ENCODE assay signal across 15 cellular contexts in the genomic region with DNA sequence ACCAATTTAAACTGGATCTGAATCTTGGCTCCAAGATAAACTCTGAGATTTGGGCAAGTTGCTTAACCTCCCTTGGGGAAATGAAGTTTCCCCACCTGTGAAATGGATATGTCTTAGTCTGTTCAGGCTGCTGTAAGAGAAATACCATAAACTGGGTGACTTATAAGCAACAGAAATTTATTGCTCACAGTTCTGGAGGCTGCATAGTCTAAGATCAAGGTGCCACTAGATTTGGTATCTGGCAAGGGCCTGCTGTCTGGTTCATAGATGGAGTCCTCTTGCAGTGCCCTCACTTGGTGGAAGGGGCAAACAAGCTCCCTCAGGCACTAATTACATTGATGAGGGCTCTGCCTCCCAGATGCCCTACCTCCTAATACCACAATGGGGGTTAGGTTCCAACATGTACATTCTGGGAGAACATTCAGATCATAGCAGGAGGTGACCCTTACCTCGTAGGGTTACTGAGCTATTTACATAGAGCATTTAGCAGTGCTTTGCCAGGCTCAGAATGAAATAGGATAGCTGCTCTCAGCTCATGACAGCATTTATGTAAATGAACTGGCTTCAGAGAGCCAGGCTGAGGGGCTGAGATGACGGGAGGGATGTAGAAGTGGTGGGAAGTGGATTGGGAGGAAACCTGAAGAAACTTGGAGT.
A peak's percentile ranks its signal among the peaks of the same experiment; 100 is the strongest.
DNase-seq lines count a peak whose midpoint lies in the region; ATAC-seq and TF ChIP-seq lines count a peak whose summit lies in the region.
"Had no signal": no experiment of that assay in that cellular context is flagged by ENCODE, and none has a peak within 500 bp of the region (broad histone marks: within the 10 kb centered on the region; RNA-seq: fewer than 3 reads in every experiment).

No MANE protein-coding gene starts in this region.

- no peaks in the 10 kb centered on the region for H4K20me1 ChIP-seq in SK-N-SH (ENCODE audit: insufficient read depth)

- TF ChIP-seq RAD21 in SK-N-SH (IDR thresholded peaks at IDR 0.05; ENCODE audit: low read length): no peak

- no peak for ATAC-seq in GM18867 (IDR thresholded peaks at IDR 0.05; ENCODE audit: unreplicated experiment)
- no peak for ATAC-seq in GM21360 (IDR thresholded peaks at IDR 0.05; ENCODE audit: unreplicated experiment)
- ATAC-seq: GM12878 had no signal

- H3K27ac Mint-ChIP-seq in progenitor cell of endocrine pancreas: peak overlapping the region; percentile 14
- H3K27ac Mint-ChIP-seq: activated B cell treated with CpG ODN at 0.5 μM for 24 hours, memory B cell had no signal

- H3K4me1 ChIP-seq in SK-N-SH (ENCODE audit: control insufficient read depth in 1 of 2, insufficient read depth in 2 of 2, low read depth in 1 of 2, low read length in 1 of 2): peaks cover 0 to 14% of the 10 kb centered on the region in 2 experiments; a peak in 1 of 4 replicates
- H3K4me1 ChIP-seq: transverse colon had no signal

- H3F3A ChIP-seq in SK-N-SH (replicated peaks; ENCODE audit: insufficient read depth): peaks cover 4% of the 10 kb centered on the region

- no peak for TF ChIP-seq CTCF in progenitor cell of endocrine pancreas (IDR thresholded peaks at IDR 0.05; ENCODE audit: unreplicated experiment)
- TF ChIP-seq CTCF in SK-N-SH (IDR thresholded peaks at IDR 0.05): no peak

- H3K27ac ChIP-seq in SK-N-SH (ENCODE audit: low read depth in 2 of 2, low read length in 1 of 2): no peak overlapping the region

- H2AFZ ChIP-seq in SK-N-SH (ENCODE audit: low read depth): no peak overlapping the region

- H3K27me3 ChIP-seq in SK-N-SH (ENCODE audit: insufficient read depth): no peaks in the 10 kb centered on the region
- H3K27me3 ChIP-seq: transverse colon had no signal

- CTCF ChIA-PET in SK-N-SH (lab: Yijun Ruan, JAX): interaction anchor here (0.8 to 1.0 kb wide), 3 partner anchors 29 to 83 kb away, joined by 3 to 5 read pairs (median 3); no protein-coding TSS in a partner anchor

- no peak for TF ChIP-seq EP300 in SK-N-SH (IDR thresholded peaks at IDR 0.05; ENCODE audit: borderline replicate concordance in 1 of 2, low read depth in 1 of 2, low read length in 1 of 2)

- no peaks in the 10 kb centered on the region for H3K36me3 ChIP-seq in SK-N-SH (replicated peaks in 1 of 2; ENCODE audit: control insufficient read depth in 1 of 2, insufficient read depth in 2 of 2, low read length in 1 of 2)
- H3K36me3 ChIP-seq: transverse colon had no signal

- DNase-seq in DMS 273 (lab: John Stamatoyannopoulos, UW; ENCODE audit: unreplicated experiment): peak; percentile 75
- DNase-seq in NCI-H146 treated with DMSO at 0.1 percent for 48 hours (lab: John Stamatoyannopoulos, UW; ENCODE audit: unreplicated experiment): peak; percentile 94
- DNase-seq in SHP77 treated with DMSO at 0.1 percent for 48 hours (lab: John Stamatoyannopoulos, UW): peak; percentile 76
- no peak for DNase-seq in progenitor cell of endocrine pancreas (ENCODE audit: low spot score, unreplicated experiment)
- no peak for DNase-seq in SK-N-SH
- DNase-seq in NCI-H1105 (lab: John Stamatoyannopoulos, UW): no peak
- DNase-seq: activated B cell treated with CpG ODN at 0.5 μM for 24 hours; effector CD4-positive, alpha-beta T cell; EL; stimulated activated CD4-positive, alpha-beta T cell treated with anti-CD3 and anti-CD28 coated beads, Interleukin-12 subunit alpha, Interleukin-12 subunit beta, amount 100 ng/mL, for 4 hours; transverse colon had no signal

- POLR2A ChIA-PET in SK-N-SH (lab: Yijun Ruan, JAX): no interaction called here

- peaks cover 72% of the 10 kb centered on the region for H3K27me3 Mint-ChIP-seq in progenitor cell of endocrine pancreas
- H3K27me3 Mint-ChIP-seq: activated B cell treated with CpG ODN at 0.5 μM for 24 hours had no signal

- peaks cover 19% of the 10 kb centered on the region for H3K4me1 Mint-ChIP-seq in progenitor cell of endocrine pancreas (ENCODE audit: low read depth)
- H3K4me1 Mint-ChIP-seq: activated B cell treated with CpG ODN at 0.5 μM for 24 hours had no signal

- H3K9me3 ChIP-seq in SK-N-SH: no peaks in the 10 kb centered on the region
- H3K9me3 ChIP-seq: transverse colon had no signal

- no peaks in the 10 kb centered on the region for H3K9me2 ChIP-seq in SK-N-SH

- no peaks in the 10 kb centered on the region for H3K79me2 ChIP-seq in SK-N-SH (ENCODE audit: insufficient read depth)

- peaks cover 7% of the 10 kb centered on the region for H3K9me3 Mint-ChIP-seq in progenitor cell of endocrine pancreas (ENCODE audit: low read depth)
- H3K9me3 Mint-ChIP-seq: activated B cell treated with CpG ODN at 0.5 μM for 24 hours, memory B cell had no signal

- no peak overlapping the region for H3K9ac ChIP-seq in SK-N-SH

- no peak overlapping the region for H3K4me3 ChIP-seq in SK-N-SH (ENCODE audit: low read depth in 2 of 2, low read length in 1 of 2)
- H3K4me3 ChIP-seq: GM12878, transverse colon had no signal

- WGBS in SK-N-SH (ENCODE audit: low lambda C conversion rate): 90% methylated on average over 2 of the region's 2 CpGs

- H3K4me2 ChIP-seq in SK-N-SH: no peak overlapping the region

- H3K4me3 Mint-ChIP-seq in progenitor cell of endocrine pancreas (ENCODE audit: low read depth): no peak overlapping the region
- H3K4me3 Mint-ChIP-seq: activated B cell treated with CpG ODN at 0.5 μM for 24 hours, memory B cell had no signal

- peaks cover 3% of the 10 kb centered on the region for H3K36me3 Mint-ChIP-seq in progenitor cell of endocrine pancreas (ENCODE audit: insufficient read depth)
- H3K36me3 Mint-ChIP-seq: memory B cell had no signal

TF ChIP-seq in SK-N-SH, 30 proteins besides CTCF, POLR2A, EP300 and RAD21:
- TF ChIP-seq SMC3 (IDR thresholded peaks at IDR 0.05; ENCODE audit: low read depth, low read length) (no peak), RCOR1 (IDR thresholded peaks at IDR 0.05; ENCODE audit: low read length) (no peak), FOXM1 (IDR thresholded peaks at IDR 0.05; ENCODE audit: low read depth) (no peak), NFIC (IDR thresholded peaks at IDR 0.05; ENCODE audit: borderline replicate concordance) (no peak), MXI1 (IDR thresholded peaks at IDR 0.05; ENCODE audit: low read depth, low read length) (no peak), SIN3A (IDR thresholded peaks at IDR 0.05; ENCODE audit: borderline replicate concordance, low read depth, low read length) (no peak), RFX5 (IDR thresholded peaks at IDR 0.05; ENCODE audit: low read length) (no peak)
- TF ChIP-seq, protein P1, sequence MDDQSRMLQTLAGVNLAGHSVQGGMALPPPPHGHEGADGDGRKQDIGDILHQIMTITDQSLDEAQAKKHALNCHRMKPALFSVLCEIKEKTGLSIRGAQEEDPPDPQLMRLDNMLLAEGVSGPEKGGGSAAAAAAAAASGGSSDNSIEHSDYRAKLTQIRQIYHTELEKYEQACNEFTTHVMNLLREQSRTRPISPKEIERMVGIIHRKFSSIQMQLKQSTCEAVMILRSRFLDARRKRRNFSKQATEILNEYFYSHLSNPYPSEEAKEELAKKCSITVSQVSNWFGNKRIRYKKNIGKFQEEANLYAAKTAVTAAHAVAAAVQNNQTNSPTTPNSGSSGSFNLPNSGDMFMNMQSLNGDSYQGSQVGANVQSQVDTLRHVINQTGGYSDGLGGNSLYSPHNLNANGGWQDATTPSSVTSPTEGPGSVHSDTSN (IDR thresholded peaks at IDR 0.05): no peak

Comparison
In these comparisons a context has a peak if more than half of its experiments do, and no peak if none do; other contexts are left out.
1. DNase-seq: peak in DMS 273 (single experiment), NCI-H146 treated with DMSO at 0.1 percent for 48 hours (single experiment) and SHP77 treated with DMSO at 0.1 percent for 48 hours (single experiment); none in progenitor cell of endocrine pancreas (single experiment), SK-N-SH (single experiment) and NCI-H1105 (single experiment).